ENCODE assay signal across 1 cellular context in genomic region chr1:16132325-16132785, GRCh38.
TF ChIP-seq lines count a peak whose summit lies in the region.

No MANE protein-coding gene starts in this region.

TF ChIP-seq in HepG2, 621 proteins besides CTCF, POLR2A, EP300 and RAD21:
- TF ChIP-seq ZNF619 (CRISPR knock-in tag; IDR thresholded peaks at IDR 0.05) (no peak), HNRNPL (IDR thresholded peaks at IDR 0.05; ENCODE audit: low read depth, low read length) (0 out of 2 replicates have a peak, but pooled peaks have one; percentile 26)
